8 cellular contexts compared by ENCODE assay signal in the genomic region with DNA sequence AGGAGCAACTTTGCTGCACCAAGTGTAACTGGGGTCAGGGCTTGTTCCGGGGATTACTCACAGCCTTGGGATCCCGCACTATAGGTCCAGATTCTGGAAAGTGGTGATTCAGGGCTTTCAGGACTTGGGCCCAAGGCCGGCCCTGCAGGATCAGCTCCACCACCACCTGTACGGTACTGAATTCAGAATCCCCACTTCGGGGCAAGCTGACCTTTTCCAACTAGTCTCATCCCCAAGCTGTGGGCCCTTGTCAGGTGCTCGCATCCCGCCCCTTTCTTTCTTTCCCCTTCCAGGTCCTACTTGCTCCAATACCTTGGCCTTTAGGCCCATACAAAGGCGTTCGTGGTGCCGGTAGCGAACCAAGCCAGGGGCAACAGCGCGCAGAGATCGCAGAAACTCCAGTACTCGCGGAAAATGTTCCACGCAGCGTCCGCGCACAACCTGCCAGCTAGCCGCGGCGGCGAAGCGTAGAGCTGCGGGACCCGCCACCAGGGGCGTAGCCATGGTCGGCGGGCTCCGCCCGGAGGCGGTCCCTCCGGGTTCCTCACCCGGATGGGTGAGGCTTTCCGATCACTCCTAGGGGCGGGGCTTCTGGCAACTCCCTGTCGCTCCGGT. TPM values are rescaled to one million over a fixed set of nuclear protein-coding genes. Genes with fewer than 3 reads are reported as not detected.
DNase-seq lines count a peak whose midpoint lies in the region; ATAC-seq and TF ChIP-seq lines count a peak whose summit lies in the region.

No MANE protein-coding gene starts in this region.

- intact Hi-C loops in activated CD8-positive, alpha-beta T cell treated with anti-CD3 and anti-CD28 coated beads for 36 hours (cut with micrococcal nuclease) = loop anchor here (10.0 kb wide), 1 partner anchor 193 kb away; no protein-coding TSS in a partner anchor

- H3K36me3 Mint-ChIP-seq in activated CD8-positive, alpha-beta T cell treated with anti-CD3 and anti-CD28 coated beads for 36 hours (ENCODE audit: low read depth) = peaks cover 40% of the 10 kb centered on the region

- no peaks in the 10 kb centered on the region for H3K27me3 Mint-ChIP-seq in activated CD8-positive, alpha-beta T cell treated with anti-CD3 and anti-CD28 coated beads for 36 hours

- DNase-seq in CD1c-positive myeloid dendritic cell (ENCODE audit: extremely low spot score) (peak; percentile 96), NCI-H774 (lab: John Stamatoyannopoulos, UW) (peak; percentile 92)
- DNase-seq in activated CD8-positive, alpha-beta T cell treated with anti-CD3 and anti-CD28 coated beads for 36 hours = peak; percentile 93
- DNase-seq in stimulated activated CD8-positive, alpha-beta memory T cell treated with anti-CD3 and anti-CD28 coated beads, Interleukin-2, amount 100 ng/mL, for 1 hour (ENCODE audit: low read depth in 2 of 2) = peak; percentile 79 to 90

- ATAC-seq in GM19324 (IDR thresholded peaks at IDR 0.05; ENCODE audit: low FRiP score, unreplicated experiment) = peak; percentile 80
- peak; percentile 77 for ATAC-seq in HG03439 (IDR thresholded peaks at IDR 0.05; ENCODE audit: unreplicated experiment)
- ATAC-seq in activated CD8-positive, alpha-beta T cell treated with anti-CD3 and anti-CD28 coated beads for 36 hours = peak; percentile 84

- peak overlapping the region; percentile 98 for H3K27ac Mint-ChIP-seq in activated CD8-positive, alpha-beta T cell treated with anti-CD3 and anti-CD28 coated beads for 36 hours

- peak overlapping the region; percentile 96 for H3K4me3 Mint-ChIP-seq in activated CD8-positive, alpha-beta T cell treated with anti-CD3 and anti-CD28 coated beads for 36 hours

- H3K4me1 ChIP-seq in endocrine pancreas (ENCODE audit: control insufficient read depth, insufficient read depth, low read length) (peaks cover 4% of the 10 kb centered on the region), mesodermal cell (ENCODE audit: control insufficient read depth, insufficient read depth, low read length, poor library complexity, severe bottlenecking) (peaks cover 20% of the 10 kb centered on the region)

- H3K4me3 ChIP-seq in endocrine pancreas (ENCODE audit: control insufficient read depth, insufficient read depth, low read length) (peak overlapping the region; percentile 69), mesodermal cell (ENCODE audit: extremely low read depth, insufficient read depth, low read length, poor library complexity, severe bottlenecking) (peak overlapping the region; percentile 53)

- H3K9ac ChIP-seq in endocrine pancreas (ENCODE audit: control insufficient read depth, insufficient read depth, low read length) = peak overlapping the region; percentile 92

- peaks cover 54% of the 10 kb centered on the region for H3K4me1 Mint-ChIP-seq in activated CD8-positive, alpha-beta T cell treated with anti-CD3 and anti-CD28 coated beads for 36 hours (ENCODE audit: low read depth)

- H3K36me3 ChIP-seq in endocrine pancreas (ENCODE audit: control insufficient read depth, insufficient read depth, low read length) (no peaks in the 10 kb centered on the region), mesodermal cell (ENCODE audit: control insufficient read depth, insufficient read depth, low read length) (peaks cover 43% of the 10 kb centered on the region)

- H3K9me3 ChIP-seq in endocrine pancreas (ENCODE audit: control insufficient read depth, low read length) = no peaks in the 10 kb centered on the region
- no peaks in the 10 kb centered on the region for H3K9me3 ChIP-seq in mesodermal cell (ENCODE audit: control insufficient read depth, low read length)

- CTCF ChIA-PET in activated CD8-positive, alpha-beta T cell treated with anti-CD3 and anti-CD28 coated beads for 36 hours (lab: Charles Lee) = interaction anchor here (0.7 to 27.8 kb wide), 41 partner anchors 8 to 200 kb away, joined by 3 to 873 read pairs (median 6); partner anchors contain the start of genes ADCY4, CHMP4A, CIDEB and DHRS1

- no peaks in the 10 kb centered on the region for H3K27me3 ChIP-seq in endocrine pancreas (ENCODE audit: control insufficient read depth, insufficient read depth, low read length)

- no peak for TF ChIP-seq CTCF in activated CD8-positive, alpha-beta T cell treated with anti-CD3 and anti-CD28 coated beads for 36 hours (IDR thresholded peaks at IDR 0.05)

- 4% methylated on average over 38 to 39 of the region's 39 CpGs for WGBS in mesodermal cell (ENCODE audit: insufficient coverage in 2 of 2), 2 experiments

- POLR2A ChIA-PET in activated CD8-positive, alpha-beta T cell treated with anti-CD3 and anti-CD28 coated beads for 36 hours (lab: Charles Lee) = interaction anchor here (0.7 to 4.0 kb wide), 19 partner anchors 9 to 189 kb away, joined by 3 to 22 read pairs (median 9); partner anchors contain the start of genes CHMP4A, CIDEB, DHRS1 and GMPR2

- H3K27ac ChIP-seq in mesodermal cell (ENCODE audit: low read depth, low read length, severe bottlenecking) = peak overlapping the region; percentile 99

- no peaks in the 10 kb centered on the region for H3K9me3 Mint-ChIP-seq in activated CD8-positive, alpha-beta T cell treated with anti-CD3 and anti-CD28 coated beads for 36 hours

RNA-seq across cellular contexts. Expression of gene TINF2, which starts 0.5 kb away (rescaled TPM):
- total RNA-seq in activated CD8-positive, alpha-beta T cell treated with anti-CD3 and anti-CD28 coated beads for 36 hours = 10 to 100 TPM; 77.4 to 84.9 TPM
- polyA plus RNA-seq in mesodermal cell (2013, experiment 1 of 2) = 38.6 TPM
- polyA plus RNA-seq in mesodermal cell (2013, experiment 2 of 2) = 38.9 TPM

RNA-seq across cellular contexts. Expression of gene GMPR2, which starts 9.2 kb away (rescaled TPM):
- total RNA-seq in activated CD8-positive, alpha-beta T cell treated with anti-CD3 and anti-CD28 coated beads for 36 hours = 10 to 100 TPM; 45.6 to 49.3 TPM
- 51.7 TPM for polyA plus RNA-seq in mesodermal cell (2013, experiment 1 of 2)
- polyA plus RNA-seq in mesodermal cell (2013, experiment 2 of 2) = 63.7 TPM

RNA-seq across cellular contexts. Expression of gene NEDD8, which starts 9.8 kb away (rescaled TPM):
- total RNA-seq in activated CD8-positive, alpha-beta T cell treated with anti-CD3 and anti-CD28 coated beads for 36 hours = 100 to 1,000 TPM; 167 to 172 TPM
- 206 TPM for polyA plus RNA-seq in mesodermal cell (2013, experiment 1 of 2)
- polyA plus RNA-seq in mesodermal cell (2013, experiment 2 of 2) = 212 TPM

RNA-seq across cellular contexts. Expression of gene TGM1, which starts 21.0 kb away (rescaled TPM):
- 1 to 10 TPM; 3.0 to 3.1 TPM for total RNA-seq in activated CD8-positive, alpha-beta T cell treated with anti-CD3 and anti-CD28 coated beads for 36 hours
- polyA plus RNA-seq in mesodermal cell (2013, experiment 1 of 2) = 2.8 TPM
- 1.3 TPM for polyA plus RNA-seq in mesodermal cell (2013, experiment 2 of 2)

RNA-seq across cellular contexts. Expression of gene MDP1, which starts 26.1 kb away (rescaled TPM):
- 10 to 100 TPM; 11.2 to 11.3 TPM for total RNA-seq in activated CD8-positive, alpha-beta T cell treated with anti-CD3 and anti-CD28 coated beads for 36 hours
- polyA plus RNA-seq in mesodermal cell (2013, experiment 1 of 2) = 27.2 TPM
- polyA plus RNA-seq in mesodermal cell (2013, experiment 2 of 2) = 28.2 TPM

Comparison
In these comparisons a context has a peak if more than half of its experiments do, and no peak if none do; other contexts are left out.
1. Peak in every context shown above with its lines: DNase-seq, ATAC-seq, H3K4me3 ChIP-seq and H3K27ac ChIP-seq.